Comparison of ENCODE assay signal across 10 cellular contexts in the genomic region with DNA sequence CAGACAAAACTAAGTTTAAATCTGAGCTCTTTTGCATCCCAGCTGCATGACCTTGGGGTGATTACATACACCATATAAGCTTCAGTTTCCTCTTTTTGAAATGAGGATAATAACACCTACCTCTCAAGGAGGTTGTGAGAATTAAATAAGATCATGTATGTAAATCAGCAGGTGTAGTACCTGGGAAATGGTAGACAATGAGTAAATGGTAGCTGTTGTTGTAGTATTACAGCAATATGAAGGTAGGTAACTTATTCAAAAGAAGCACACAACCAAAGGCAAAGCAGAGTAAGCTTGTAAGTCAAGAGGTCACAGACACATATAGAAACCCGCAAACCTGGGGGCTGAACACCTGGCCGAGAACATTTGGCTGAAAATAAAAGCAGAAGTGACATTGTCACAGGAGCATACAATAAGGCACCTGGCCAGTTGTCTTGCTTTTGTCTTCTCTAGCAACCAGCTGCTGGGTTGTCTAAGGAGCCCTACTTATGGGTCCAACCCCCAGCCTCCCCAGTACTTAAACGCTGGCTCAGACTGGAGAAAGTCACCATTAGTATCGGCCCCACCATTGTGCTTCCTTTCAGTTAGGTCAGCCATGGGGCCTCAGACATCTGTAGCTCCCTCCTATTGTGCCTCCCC.
DNase-seq lines count a peak whose midpoint lies in the region; ATAC-seq and TF ChIP-seq lines count a peak whose summit lies in the region.
"Had no signal": no experiment of that assay in that cellular context is flagged by ENCODE, and none has a peak within 500 bp of the region (broad histone marks: within the 10 kb centered on the region; RNA-seq: fewer than 3 reads in every experiment).

No MANE protein-coding gene starts in this region.

- H3K36me3 ChIP-seq in tibial nerve: no peaks in the 10 kb centered on the region

- no peak overlapping the region for H3K4me3 Mint-ChIP-seq in type B pancreatic cell
- H3K4me3 Mint-ChIP-seq: neural crest cell had no signal

- ATAC-seq in GM18868 (IDR thresholded peaks at IDR 0.05; ENCODE audit: unreplicated experiment): peak; percentile 88
- peak; percentile 94 for ATAC-seq in GM21723 (IDR thresholded peaks at IDR 0.05; ENCODE audit: unreplicated experiment)
- ATAC-seq in HG03439 (IDR thresholded peaks at IDR 0.05; ENCODE audit: unreplicated experiment): peak; percentile 94
- peak; percentile 26 for ATAC-seq in left colon
- ATAC-seq: Panc1 had no signal

- no peaks in the 10 kb centered on the region for H3K9me3 Mint-ChIP-seq in type B pancreatic cell

- TF ChIP-seq POLR2A in tibial nerve (IDR thresholded peaks at IDR 0.05): no peak

- H3K4me1 ChIP-seq in tibial nerve: no peaks in the 10 kb centered on the region

- TF ChIP-seq CTCF in tibial nerve (IDR thresholded peaks at IDR 0.05) (no peak), type B pancreatic cell (conservative IDR thresholded peaks at IDR 0.05) (no peak)

- H3K9me3 ChIP-seq in tibial nerve: peaks cover 0 to 6% (median 0%) of the 10 kb centered on the region in 4 donors

- DNase-seq in left colon (peak in 1 of 2 donors; percentile 31), NCI-H1092 (lab: John Stamatoyannopoulos, UW) (no peak), tibial nerve (ENCODE audit: low spot score in 2 of 2) (no peak), AG08396 (ENCODE audit: low spot score) (no peak), type B pancreatic cell (ENCODE audit: extremely low spot score, unreplicated experiment) (no peak)

- H3K27me3 ChIP-seq in tibial nerve: no peaks in the 10 kb centered on the region

- intact Hi-C loops in left colon (cut with DNase I, micrococcal nuclease): no loop called here

- H3K36me3 Mint-ChIP-seq in type B pancreatic cell: no peaks in the 10 kb centered on the region

- no peak overlapping the region for H3K27ac Mint-ChIP-seq in type B pancreatic cell

- WGBS in tibial nerve, 2 donors: 87 to 89% methylated on average over 4 of the region's 4 CpGs

- no peak overlapping the region for H3K4me3 ChIP-seq in tibial nerve

- no peak overlapping the region for H3K27ac ChIP-seq in tibial nerve

- TF ChIP-seq EP300 in tibial nerve (IDR thresholded peaks at IDR 0.05): no peak

- no peaks in the 10 kb centered on the region for H3K4me1 Mint-ChIP-seq in type B pancreatic cell (ENCODE audit: unreplicated experiment)
- H3K4me1 Mint-ChIP-seq: neural crest cell had no signal

- peaks cover 16% of the 10 kb centered on the region for H3K27me3 Mint-ChIP-seq in type B pancreatic cell

Comparison
In these comparisons a context has a peak if more than half of its experiments do, and no peak if none do; other contexts are left out.
1. ATAC-seq: peak in every context shown above with its lines; median percentile 94 in GM21723; 94 in HG03439; 88 in GM18868; 26 in left colon.